Comparison of ENCODE assay signal across 24 cellular contexts in genomic region chr19:33422369-33423180, GRCh38.
"Had no signal": no experiment of that assay in that cellular context is flagged by ENCODE, and none has a peak within 500 bp of the region (broad histone marks: within the 10 kb centered on the region; RNA-seq: fewer than 3 reads in every experiment).

No MANE protein-coding gene starts in this region.

- H3K4me1 ChIP-seq: colonic mucosa, esophagus squamous epithelium, gastrocnemius medialis, heart right ventricle, left lung, lower lobe of right lung had no signal

- ATAC-seq: gastrocnemius medialis, heart right ventricle, left cardiac atrium, left lung, left ventricle myocardium superior, lower lobe of right lung, mucosa of descending colon had no signal

- H3K27me3 Mint-ChIP-seq: dendritic cell treated with granulocyte-macrophage colony-stimulating factor and Interleukin-4, amounts not matched to agents 40 ng/mL and 50 ng/mL, for 4 days; naive B cell had no signal

- H3K9me3 ChIP-seq: colonic mucosa, esophagus squamous epithelium, gastrocnemius medialis, heart right ventricle, left lung, lower lobe of right lung, mucosa of descending colon had no signal

- H3K4me3 Mint-ChIP-seq: dendritic cell treated with granulocyte-macrophage colony-stimulating factor and Interleukin-4, amounts not matched to agents 40 ng/mL and 50 ng/mL, for 4 days; mesothelial cell of epicardium; naive B cell had no signal

- H3K36me3 ChIP-seq: colonic mucosa, esophagus squamous epithelium, gastrocnemius medialis, heart right ventricle, left lung, lower lobe of right lung had no signal

- FAIRE-seq: endothelial cell of umbilical vein, islet of Langerhans, keratinocyte had no signal

- H3K9me3 Mint-ChIP-seq: dendritic cell treated with granulocyte-macrophage colony-stimulating factor and Interleukin-4, amounts not matched to agents 40 ng/mL and 50 ng/mL, for 4 days; mesothelial cell of epicardium; naive B cell had no signal

- H3K36me3 Mint-ChIP-seq: mesothelial cell of epicardium, naive B cell had no signal

- H3K4me3 ChIP-seq: colonic mucosa, esophagus squamous epithelium, gastrocnemius medialis, heart right ventricle, left lung, lower lobe of right lung, mucosa of descending colon had no signal

- H3K27ac ChIP-seq: colonic mucosa, esophagus squamous epithelium, gastrocnemius medialis, heart right ventricle, left lung, lower lobe of right lung had no signal

- H3K4me1 Mint-ChIP-seq: naive B cell had no signal

- H3K27me3 ChIP-seq: colonic mucosa, esophagus squamous epithelium, gastrocnemius medialis, heart right ventricle, left lung had no signal

- DNase-seq: colonic mucosa; cortex of kidney; effector CD4-positive, alpha-beta T cell; effector memory CD4-positive, alpha-beta T cell; esophagus squamous epithelium; foreskin fibroblast; foreskin melanocyte; gastrocnemius medialis; glutamatergic neuron; head of caudate nucleus; heart right ventricle; hippocampal formation; left cardiac atrium; left ventricle myocardium superior; lower lobe of right lung; mesenchymal stem cell; naive B cell had no signal

- H3K27ac Mint-ChIP-seq: dendritic cell treated with granulocyte-macrophage colony-stimulating factor and Interleukin-4, amounts not matched to agents 40 ng/mL and 50 ng/mL, for 4 days; mesothelial cell of epicardium; naive B cell had no signal
